ENCODE assay signal across 9 cellular contexts in the genomic region with DNA sequence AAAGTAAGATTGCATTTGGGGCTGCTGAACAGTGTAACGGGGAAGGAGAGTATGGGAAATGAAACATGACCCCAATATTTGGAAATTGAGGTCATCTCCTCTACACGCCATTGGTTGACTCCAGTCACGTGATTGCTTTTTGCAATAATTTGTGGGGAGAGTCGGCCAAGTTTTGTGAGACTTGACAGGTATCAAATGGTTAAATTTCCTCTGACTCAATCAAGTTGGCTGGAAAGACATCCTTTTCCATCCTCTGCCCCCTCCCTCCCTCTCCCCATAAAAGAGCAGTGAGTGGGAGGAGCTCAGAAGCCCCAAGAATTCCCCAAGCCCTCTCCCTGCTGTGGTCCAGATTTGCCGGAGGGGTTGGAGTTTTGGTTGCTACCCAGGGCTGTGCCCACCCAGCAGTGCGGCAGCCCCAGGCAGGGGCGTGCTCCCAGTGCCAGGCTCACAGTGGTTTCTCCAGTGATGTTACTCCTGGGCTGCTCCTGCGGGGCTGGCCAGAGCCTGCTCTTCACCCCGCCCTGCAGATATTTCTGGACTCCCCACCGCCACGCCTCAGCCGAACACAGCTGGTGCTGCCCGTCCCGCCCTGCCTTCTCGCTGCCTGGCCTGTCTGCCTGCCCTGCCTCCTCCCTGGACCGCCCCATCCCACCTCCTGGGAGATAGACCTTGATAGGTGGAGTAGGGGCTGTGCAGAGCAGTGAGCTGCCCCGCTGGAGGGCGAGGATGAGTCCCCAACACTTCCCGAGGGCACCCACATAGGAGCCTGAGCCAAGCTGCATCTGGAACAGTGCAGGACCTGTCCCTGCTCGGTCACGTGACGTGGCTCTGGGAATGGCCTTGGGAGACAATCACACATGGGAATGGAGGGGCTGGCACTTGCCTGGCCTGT. TPM values are rescaled to one million over a fixed set of nuclear protein-coding genes. Genes with fewer than 3 reads are reported as not detected.
DNase-seq lines count a peak whose midpoint lies in the region; ATAC-seq and TF ChIP-seq lines count a peak whose summit lies in the region.
"Had no signal": no experiment of that assay in that cellular context is flagged by ENCODE, and none has a peak within 500 bp of the region (broad histone marks: within the 10 kb centered on the region; RNA-seq: fewer than 3 reads in every experiment).

No MANE protein-coding gene starts in this region.

- peak; percentile 44 for DNase-seq in ELF-1 (ENCODE audit: low read depth, low spot score)
- peak; percentile 73 to 76 for DNase-seq in heart right ventricle
- DNase-seq in sciatic nerve (ENCODE audit: low spot score), result peak; percentile 90
- no peak for DNase-seq in NOMO-1 (lab: John Stamatoyannopoulos, UW; ENCODE audit: unreplicated experiment in 2 of 2)
- DNase-seq in effector CD4-positive, alpha-beta T cell, result no peak
- DNase-seq in activated CD8-positive, alpha-beta memory T cell treated with anti-CD3 and anti-CD28 coated beads, Interleukin-2, amount 10 ng/mL, durations not matched to agents 7 days and 5 days, result no peak

- H3K4me3 ChIP-seq in WI38 (ENCODE audit: low read depth, low read length), result peak overlapping the region; percentile 57
- H3K4me3 ChIP-seq in heart right ventricle, result peak overlapping the region in 9 of 10 donors; percentile 24 to 49 (median 47)

- intact Hi-C loops in heart right ventricle (cut with DNase I), result loop anchor here in 8 of 10 donors (5.0 to 10.0 kb wide), 7 partner anchors 42 to 470 kb away; no protein-coding TSS in a partner anchor
- intact Hi-C loops in sciatic nerve (cut with DNase I), result loop anchor here (10.0 kb wide), 1 partner anchor 190 kb away; no protein-coding TSS in a partner anchor

- peak; percentile 39 to 72 (median 53) for ATAC-seq in heart right ventricle
- ATAC-seq in sciatic nerve, result peak; percentile 69
- ATAC-seq in GM18502 (IDR thresholded peaks at IDR 0.05; ENCODE audit: poor library complexity, unreplicated experiment), result no peak
- ATAC-seq in activated CD8-positive, alpha-beta memory T cell treated with anti-CD3 and anti-CD28 coated beads, Interleukin-2, amount 10 ng/mL, durations not matched to agents 7 days and 5 days, result no peak

- TF ChIP-seq CTCF in WI38 (IDR thresholded peaks at IDR 0.05; ENCODE audit: low read depth, low read length) (no peak), heart right ventricle (IDR thresholded peaks at IDR 0.05) (no peak)

- peaks cover 0 to 30% (median 0%) of the 10 kb centered on the region in 7 donors for H3K27me3 ChIP-seq in heart right ventricle

- H3K4me1 Mint-ChIP-seq in activated CD8-positive, alpha-beta memory T cell treated with anti-CD3 and anti-CD28 coated beads, Interleukin-2, amount 10 ng/mL, durations not matched to agents 7 days and 5 days, result no peaks in the 10 kb centered on the region

- CTCF ChIA-PET in activated CD8-positive, alpha-beta memory T cell treated with anti-CD3 and anti-CD28 coated beads, Interleukin-2, amount 10 ng/mL, durations not matched to agents 7 days and 5 days (lab: Charles Lee), result no interaction called here

- H3K4me3 Mint-ChIP-seq in activated CD8-positive, alpha-beta memory T cell treated with anti-CD3 and anti-CD28 coated beads, Interleukin-2, amount 10 ng/mL, durations not matched to agents 7 days and 5 days, result no peak overlapping the region

- H3K27ac Mint-ChIP-seq in activated CD8-positive, alpha-beta memory T cell treated with anti-CD3 and anti-CD28 coated beads, Interleukin-2, amount 10 ng/mL, durations not matched to agents 7 days and 5 days, result no peak overlapping the region

- H3K36me3 Mint-ChIP-seq in activated CD8-positive, alpha-beta memory T cell treated with anti-CD3 and anti-CD28 coated beads, Interleukin-2, amount 10 ng/mL, durations not matched to agents 7 days and 5 days, result no peaks in the 10 kb centered on the region

- H3K4me1 ChIP-seq in heart right ventricle, result peaks cover 5 to 58% (median 38%) of the 10 kb centered on the region in 9 donors

- H3K36me3 ChIP-seq in heart right ventricle, result peaks cover 0 to 9% (median 0%) of the 10 kb centered on the region in 9 donors
- H3K36me3 ChIP-seq: neutrophil had no signal

- H3K9me3 ChIP-seq in heart right ventricle, result no peaks in the 10 kb centered on the region
- H3K9me3 ChIP-seq: neutrophil had no signal

- no peaks in the 10 kb centered on the region for H3K9me3 Mint-ChIP-seq in activated CD8-positive, alpha-beta memory T cell treated with anti-CD3 and anti-CD28 coated beads, Interleukin-2, amount 10 ng/mL, durations not matched to agents 7 days and 5 days (ENCODE audit: low read depth)

- peak overlapping the region in 9 of 10 donors; percentile 36 to 66 (median 58) for H3K27ac ChIP-seq in heart right ventricle
- H3K27ac ChIP-seq: neutrophil had no signal

- peaks cover 22% of the 10 kb centered on the region for H3K27me3 Mint-ChIP-seq in activated CD8-positive, alpha-beta memory T cell treated with anti-CD3 and anti-CD28 coated beads, Interleukin-2, amount 10 ng/mL, durations not matched to agents 7 days and 5 days

- 35 to 42% methylated on average over 22 of the region's 22 CpGs for WGBS in heart right ventricle, 2 donors

RNA-seq across cellular contexts. Expression of a gene that starts 3.4 kb away (rescaled TPM):
- total RNA-seq in heart right ventricle (10 to 100 TPM in 7 of 10 donors, 1 to 10 TPM in 3; 8.1 to 60.0 (median 12.2) TPM), sciatic nerve (79.4 TPM)
- 10 to 100 TPM; 13.8 to 19.7 TPM for polyA plus RNA-seq in heart right ventricle
- under 1 TPM; 0.09 to 0.16 TPM for total RNA-seq in activated CD8-positive, alpha-beta memory T cell treated with anti-CD3 and anti-CD28 coated beads, Interleukin-2, amount 10 ng/mL, durations not matched to agents 7 days and 5 days

Comparison
In these comparisons a context has a peak if more than half of its experiments do, and no peak if none do; other contexts are left out.
1. DNase-seq: peak in ELF-1 (single experiment), heart right ventricle (2 of 2) and sciatic nerve (single experiment); none in NOMO-1 (0 of 2), effector CD4-positive, alpha-beta T cell (single experiment) and activated CD8-positive, alpha-beta memory T cell treated with anti-CD3 and anti-CD28 coated beads, Interleukin-2, amount 10 ng/mL, durations not matched to agents 7 days and 5 days (single experiment).
2. ATAC-seq: peak in heart right ventricle (8 of 8) and sciatic nerve (single experiment); none in GM18502 (single experiment) and activated CD8-positive, alpha-beta memory T cell treated with anti-CD3 and anti-CD28 coated beads, Interleukin-2, amount 10 ng/mL, durations not matched to agents 7 days and 5 days (single experiment).
3. RNA of a gene that starts 3.4 kb away (total RNA-seq): 79.4 TPM in sciatic nerve (single experiment) and 8.1 to 60.0 TPM in heart right ventricle; 0.09 to 0.16 TPM in activated CD8-positive, alpha-beta memory T cell treated with anti-CD3 and anti-CD28 coated beads, Interleukin-2, amount 10 ng/mL, durations not matched to agents 7 days and 5 days; every median in the first group is over 4 times any median in the second.